8 cellular contexts compared by ENCODE assay signal in the genomic region with DNA sequence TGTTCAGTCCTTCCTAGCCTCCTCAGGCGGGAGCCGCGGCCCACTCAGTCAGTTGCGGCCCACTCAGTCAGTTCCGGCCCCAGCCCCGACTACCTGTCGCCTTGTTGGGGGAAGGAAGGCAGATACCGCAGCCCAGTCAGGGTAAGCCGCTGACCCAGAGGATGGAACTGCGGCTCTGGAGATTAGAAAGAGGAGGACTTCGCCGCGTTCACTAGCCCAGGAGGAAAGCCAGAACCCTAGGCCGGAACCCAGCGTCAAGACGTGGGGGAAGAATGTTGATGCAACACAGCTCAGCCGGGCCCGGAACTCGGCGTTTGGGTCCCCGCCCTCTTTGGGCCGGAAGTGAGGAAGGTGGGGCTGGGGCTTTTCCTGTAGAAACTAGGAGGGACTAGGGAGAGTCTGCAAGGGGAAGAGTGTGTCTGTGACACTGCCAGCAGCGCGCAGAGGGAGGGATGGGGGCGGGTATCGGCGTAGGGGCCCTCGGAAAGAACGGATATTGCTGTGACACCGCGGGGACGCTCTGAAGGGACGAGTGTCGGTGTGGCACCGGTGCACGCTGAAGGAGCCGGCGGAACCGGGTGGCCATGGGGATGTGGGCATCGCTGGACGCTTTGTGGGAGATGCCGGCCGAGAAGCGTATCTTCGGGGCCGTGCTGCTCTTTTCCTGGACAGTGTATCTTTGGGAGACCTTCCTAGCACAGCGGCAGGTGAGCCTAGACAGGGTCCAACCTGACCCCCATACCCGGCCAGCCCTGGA. TPM values are rescaled to one million over a fixed set of nuclear protein-coding genes. Genes with fewer than 3 reads are reported as not detected.
A peak's percentile ranks its signal among the peaks of the same experiment; 100 is the strongest.
DNase-seq lines count a peak whose midpoint lies in the region; ATAC-seq, FAIRE-seq and TF ChIP-seq lines count a peak whose summit lies in the region.

A gene (plus strand): TSS at position 549 of the 757 bp plus-strand sequence. CDS start 36 bp downstream, at position 585.

- peaks cover 0 to 2% of the 10 kb centered on the region in 2 donors for H3K4me1 ChIP-seq in small intestine (ENCODE audit: control insufficient read depth in 2 of 2, insufficient read depth in 1 of 2, low read depth in 1 of 2, low read length in 1 of 2)

- H3K9me3 ChIP-seq in small intestine (ENCODE audit: control insufficient read depth, low read depth), result no peaks in the 10 kb centered on the region

- ATAC-seq in GM18873 (IDR thresholded peaks at IDR 0.05; ENCODE audit: low FRiP score, unreplicated experiment), result peak; percentile 78
- ATAC-seq in HG03139 (IDR thresholded peaks at IDR 0.05; ENCODE audit: unreplicated experiment), result peak; percentile 81

- WGBS in small intestine, 3 donors, result 0% methylated on average over 48 of the region's 48 CpGs

- peaks cover 7% of the 10 kb centered on the region for H3K36me3 ChIP-seq in bronchial epithelial cell (ENCODE audit: control insufficient read depth, insufficient read depth, low read length)
- peaks cover 0 to 9% of the 10 kb centered on the region in 2 donors for H3K36me3 ChIP-seq in small intestine (ENCODE audit: control insufficient read depth in 2 of 2, insufficient read depth in 2 of 2, low read length in 2 of 2)

- H3K27me3 ChIP-seq in bronchial epithelial cell (ENCODE audit: control insufficient read depth, insufficient read depth, low read length) (no peaks in the 10 kb centered on the region), small intestine (ENCODE audit: control insufficient read depth in 2 of 2, insufficient read depth in 2 of 2, low read length in 2 of 2) (no peaks in the 10 kb centered on the region)

- FAIRE-seq in bronchial epithelial cell (lab: Jason Lieb, UNC) (peak; percentile 18), small intestine (lab: Jason Lieb, UNC) (no peak)

- DNase-seq in ACHN (peak; percentile 95), NCI-H2227 treated with DMSO at 0.1 percent for 48 hours (lab: John Stamatoyannopoulos, UW) (peak; percentile 96), bronchial epithelial cell (ENCODE audit: low read depth) (peak; percentile 88), iPS-NIHi11 (ENCODE audit: low spot score) (peak; percentile 89), small intestine (peak; percentile 97)

- H3K4me3 ChIP-seq in WI38 (ENCODE audit: low read depth, low read length), result peak within 1 kb of the TSS; percentile 73
- H3K4me3 ChIP-seq in bronchial epithelial cell (ENCODE audit: low read depth, low read length), result peak within 1 kb of the TSS; percentile 84
- H3K4me3 ChIP-seq in small intestine (ENCODE audit: low read depth in 1 of 2, low read length in 2 of 2), result peak within 1 kb of the TSS; percentile 78 to 94

- peak within 1 kb of the TSS; percentile 98 to 100 for H3K27ac ChIP-seq in small intestine (ENCODE audit: low read depth in 1 of 2, low read length in 1 of 2)

- TF ChIP-seq CTCF in WI38 (IDR thresholded peaks at IDR 0.05; ENCODE audit: low read depth, low read length) (no peak), bronchial epithelial cell (IDR thresholded peaks at IDR 0.05; ENCODE audit: insufficient read depth, low read length, severe bottlenecking) (no peak)

- in situ Hi-C loops in ACHN (cut with HindIII; ENCODE audit: low pct_ligation_motif_present, low pct_unique_long_range_greater_than_20kb, low sequenced_read_pairs), result no loop called here

RNA-seq across cellular contexts. Expression of the gene that starts here (rescaled TPM):
- 42.8 and 68.4 TPM in 2 replicates for total RNA-seq in bronchial epithelial cell
- polyA plus RNA-seq in small intestine, result 10 to 100 TPM in 2 of 3 donors, 1 to 10 TPM in 1; 9.8 to 33.0 (median 11.3) TPM

Comparison
In these comparisons a context has a peak if more than half of its experiments do, and no peak if none do; other contexts are left out.
1. Peak in every context shown above with its lines: DNase-seq, ATAC-seq, H3K4me3 ChIP-seq and H3K27ac ChIP-seq.